Comparison of ENCODE assay signal across 21 cellular contexts in the genomic region with DNA sequence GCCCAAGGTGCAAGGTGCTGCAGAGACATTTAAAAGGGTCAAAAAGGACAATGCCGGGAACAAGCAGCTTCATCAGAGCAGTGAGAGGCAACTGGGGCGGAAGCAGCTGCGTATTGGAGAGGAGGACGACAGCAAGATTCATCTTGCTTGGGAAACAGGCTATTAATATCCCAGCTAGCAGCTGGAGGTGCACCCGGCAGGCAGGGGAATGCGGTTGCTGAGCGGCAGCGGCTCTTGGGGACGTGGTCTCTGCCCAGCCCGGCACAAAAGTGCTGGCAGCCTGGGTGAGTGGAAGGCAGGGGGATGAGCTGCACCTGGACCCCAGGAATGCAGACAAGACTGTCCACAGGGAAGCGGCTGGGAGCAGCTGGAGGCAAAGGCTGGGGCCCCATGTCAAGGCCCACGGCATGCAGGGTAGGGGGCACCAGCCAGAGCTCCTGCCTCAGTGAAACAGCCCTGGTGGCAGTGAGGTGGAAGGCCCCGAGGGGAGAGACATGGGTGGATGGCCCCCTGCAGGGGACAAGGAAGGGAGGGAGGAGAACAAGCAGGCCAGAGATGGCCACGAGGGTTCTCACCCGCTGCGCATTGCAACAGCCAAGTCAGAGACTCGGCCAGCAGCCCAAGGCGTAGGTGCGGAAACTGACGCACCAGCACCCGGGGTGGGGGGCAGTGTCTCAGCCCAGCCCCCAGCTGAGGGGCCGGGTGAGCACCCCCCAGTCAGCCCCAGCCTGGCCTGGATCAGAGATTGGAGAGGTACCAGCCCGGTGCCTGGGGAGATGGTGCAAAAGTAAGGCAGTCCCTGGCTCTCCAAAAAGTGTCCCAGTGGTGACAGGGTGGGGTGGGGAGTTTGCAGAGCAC. TPM values are rescaled to one million over a fixed set of nuclear protein-coding genes. Genes with fewer than 3 reads are reported as not detected.
DNase-seq lines count a peak whose midpoint lies in the region; ATAC-seq, FAIRE-seq and TF ChIP-seq lines count a peak whose summit lies in the region.
"Had no signal": no experiment of that assay in that cellular context is flagged by ENCODE, and none has a peak within 500 bp of the region (broad histone marks: within the 10 kb centered on the region; RNA-seq: fewer than 3 reads in every experiment).

No MANE protein-coding gene starts in this region.

- H3K27ac Mint-ChIP-seq in brain: peak overlapping the region; percentile 21 to 96 (median 91)
- H3K27ac Mint-ChIP-seq: activated CD8-positive, alpha-beta T cell treated with anti-CD3 and anti-CD28 coated beads, Interleukin-2, amount 10 ng/mL, durations not matched to agents 7 days and 5 days; activated T-helper 17 cell treated with anti-CD3 and anti-CD28 coated beads, Interleukin-2, amount 50 U/mL, for 72 hours; CD4-positive, CD25-positive, alpha-beta regulatory T cell; memory B cell; stimulated activated effector memory CD8-positive, alpha-beta T cell treated with anti-CD3 and anti-CD28 coated beads, Interleukin-12 subunit alpha, Interleukin-12 subunit beta, amount 100 ng/mL, for 72 hours had no signal

- in situ Hi-C loops in transverse colon (cut with MboI; ENCODE audit: low pct_ligation_motif_present in 1 of 4, low pct_unique_long_range_greater_than_20kb in 1 of 4, low sequenced_read_pairs in 3 of 4): no loop called here

- no peak overlapping the region for H3K4me3 ChIP-seq in lower lobe of right lung
- no peak overlapping the region for H3K4me3 ChIP-seq in spleen
- no peak overlapping the region for H3K4me3 ChIP-seq in transverse colon
- H3K4me3 ChIP-seq: A549, smooth muscle cell, uterus had no signal

- peak overlapping the region in 2 of 5 experiments; percentile 48 to 50 for H3K4me3 Mint-ChIP-seq in brain
- H3K4me3 Mint-ChIP-seq: activated CD8-positive, alpha-beta T cell treated with anti-CD3 and anti-CD28 coated beads, Interleukin-2, amount 10 ng/mL, durations not matched to agents 7 days and 5 days; activated T-helper 17 cell treated with anti-CD3 and anti-CD28 coated beads, Interleukin-2, amount 50 U/mL, for 72 hours; CD4-positive, CD25-positive, alpha-beta regulatory T cell; memory B cell; stimulated activated effector memory CD8-positive, alpha-beta T cell treated with anti-CD3 and anti-CD28 coated beads, Interleukin-12 subunit alpha, Interleukin-12 subunit beta, amount 100 ng/mL, for 72 hours had no signal

- H3K9me3 ChIP-seq in lower lobe of right lung (peaks cover 10% of the 10 kb centered on the region), spleen (peaks cover 0 to 24% (median 17%) of the 10 kb centered on the region in 8 donors), transverse colon (peaks cover 0 to 7% of the 10 kb centered on the region in 2 donors)
- H3K9me3 ChIP-seq: neutrophil had no signal

- peaks cover 5% of the 10 kb centered on the region for H3K27me3 Mint-ChIP-seq in brain
- H3K27me3 Mint-ChIP-seq: activated T-helper 17 cell treated with anti-CD3 and anti-CD28 coated beads, Interleukin-2, amount 50 U/mL, for 72 hours; CD4-positive, CD25-positive, alpha-beta regulatory T cell; memory B cell had no signal

- H3K27me3 ChIP-seq in lower lobe of right lung (ENCODE audit: low read depth) (no peaks in the 10 kb centered on the region), spleen (replicated peaks in 1 of 7) (no peaks in the 10 kb centered on the region), transverse colon (no peaks in the 10 kb centered on the region)
- H3K27me3 ChIP-seq: neutrophil, uterus had no signal

- H3K4me1 ChIP-seq in lower lobe of right lung (no peaks in the 10 kb centered on the region), spleen (no peaks in the 10 kb centered on the region), transverse colon (no peaks in the 10 kb centered on the region)
- H3K4me1 ChIP-seq: A549, uterus had no signal

- H3K9me3 Mint-ChIP-seq in brain: peaks cover 4 to 9% (median 7%) of the 10 kb centered on the region in 5 experiments

- peaks cover 35% of the 10 kb centered on the region for H3K4me1 Mint-ChIP-seq in brain
- H3K4me1 Mint-ChIP-seq: activated T-helper 17 cell treated with anti-CD3 and anti-CD28 coated beads, Interleukin-2, amount 50 U/mL, for 72 hours; memory B cell had no signal

- H3K36me3 ChIP-seq in lower lobe of right lung (peaks cover 19% of the 10 kb centered on the region), spleen (peaks cover 0 to 72% (median 6%) of the 10 kb centered on the region in 6 donors), transverse colon (no peaks in the 10 kb centered on the region)
- H3K36me3 ChIP-seq: neutrophil, uterus had no signal

- H3K27ac ChIP-seq in lower lobe of right lung (no peak overlapping the region), spleen (no peak overlapping the region), transverse colon (no peak overlapping the region)
- H3K27ac ChIP-seq: A549, neutrophil, uterus, VCaP had no signal

- 84 to 90% (median 88%) methylated on average over 16 to 23 of the region's 23 CpGs for WGBS in spleen, 5 donors
- 73 to 78% methylated on average over 4 to 23 of the region's 23 CpGs for WGBS in transverse colon (ENCODE audit: low coverage in 1 of 2), 2 donors

- ATAC-seq in lower lobe of right lung: no peak
- ATAC-seq: activated CD8-positive, alpha-beta T cell treated with anti-CD3 and anti-CD28 coated beads, Interleukin-2, amount 10 ng/mL, durations not matched to agents 7 days and 5 days; activated T-helper 17 cell treated with anti-CD3 and anti-CD28 coated beads, Interleukin-2, amount 50 U/mL, for 72 hours; stimulated activated effector memory CD8-positive, alpha-beta T cell treated with anti-CD3 and anti-CD28 coated beads, Interleukin-12 subunit alpha, Interleukin-12 subunit beta, amount 100 ng/mL, for 72 hours had no signal

- H3K36me3 Mint-ChIP-seq in brain: peaks cover 18% of the 10 kb centered on the region
- H3K36me3 Mint-ChIP-seq: stimulated activated effector memory CD8-positive, alpha-beta T cell treated with anti-CD3 and anti-CD28 coated beads, Interleukin-12 subunit alpha, Interleukin-12 subunit beta, amount 100 ng/mL, for 72 hours had no signal

- intact Hi-C loops in lower lobe of right lung (cut with DNase I): no loop called here
- intact Hi-C loops in spleen (cut with DNase I; ENCODE audit: low total_unique reads): no loop called here
- intact Hi-C loops in transverse colon (cut with DNase I; ENCODE audit: low total_unique reads): no loop called here

- DNase-seq in activated CD4-positive, CD25-positive, alpha-beta regulatory T cell treated with anti-CD3 and anti-CD28 coated beads, Interleukin-2, amount 50 U/mL, for 72 hours: peak; percentile 1
- no peak for DNase-seq in activated CD4-positive, CD25-positive, alpha-beta regulatory T cell (lab: John Stamatoyannopoulos, UW)
- peak; percentile 28 for DNase-seq in lower lobe of right lung
- DNase-seq in spleen: peak; percentile 58
- no peak for DNase-seq in transverse colon
- no peak for DNase-seq in AG08396 (ENCODE audit: low spot score)
- no peak for DNase-seq in HTR-8/SVneo (ENCODE audit: insufficient read length, low spot score)
- DNase-seq: activated CD8-positive, alpha-beta T cell treated with anti-CD3 and anti-CD28 coated beads, Interleukin-2, amount 10 ng/mL, durations not matched to agents 7 days and 5 days; CD4-positive, CD25-positive, alpha-beta regulatory T cell; cortex of kidney; NCI-H2081 treated with DMSO at 0.1 percent for 48 hours; NCI-H82; uterus had no signal

- no peak for FAIRE-seq in HTR-8/SVneo (lab: Jason Lieb, UNC)
- FAIRE-seq: A549 had no signal

- TF ChIP-seq EP300 in transverse colon (IDR thresholded peaks at IDR 0.05; ENCODE audit: low read depth): no peak

- no peak for TF ChIP-seq CTCF in brain (conservative IDR thresholded peaks at IDR 0.05)
- no peak for TF ChIP-seq CTCF in lower lobe of right lung (IDR thresholded peaks at IDR 0.05)
- no peak for TF ChIP-seq CTCF in spleen (IDR thresholded peaks at IDR 0.05 in 8 of 11, conservative IDR thresholded peaks at IDR 0.05 in 3 of 11)
- no peak for TF ChIP-seq CTCF in transverse colon (IDR thresholded peaks at IDR 0.05)

- no peak for TF ChIP-seq POLR2A in spleen (IDR thresholded peaks at IDR 0.05)
- no peak for TF ChIP-seq POLR2A in transverse colon (IDR thresholded peaks at IDR 0.05)

RNA-seq across cellular contexts. Expression of gene PEPD, which starts 34.4 kb away (rescaled TPM):
- polyA plus RNA-seq in brain (ENCODE audit: insufficient read depth, low read depth, low replicate concordance) (239 TPM), spleen (10 to 100 TPM; 38.4 to 72.2 (median 62.0) TPM)
- total RNA-seq in lower lobe of right lung (94.0 TPM), spleen (10 to 100 TPM; 54.8 to 98.3 (median 70.7) TPM), transverse colon (100 to 1,000 TPM in 3 of 4 donors, 10 to 100 TPM in 1; 92.6 to 323 (median 218) TPM)

Comparison
In these comparisons a context has a peak if more than half of its experiments do, and no peak if none do; other contexts are left out.
1. DNase-seq: peak in activated CD4-positive, CD25-positive, alpha-beta regulatory T cell treated with anti-CD3 and anti-CD28 coated beads, Interleukin-2, amount 50 U/mL, for 72 hours (single experiment), lower lobe of right lung (single experiment) and spleen (single experiment); none in activated CD4-positive, CD25-positive, alpha-beta regulatory T cell (0 of 4), transverse colon (single experiment), AG08396 (single experiment) and HTR-8/SVneo (single experiment).